ENCODE assay signal across 18 cellular contexts in genomic region chr2:109188924-109189323, GRCh38.
"Had no signal": no experiment of that assay in that cellular context is flagged by ENCODE, and none has a peak within 500 bp of the region (broad histone marks: within the 10 kb centered on the region; RNA-seq: fewer than 3 reads in every experiment).

No MANE protein-coding gene starts in this region.

- H3K9me3 Mint-ChIP-seq: endodermal cell; naive thymus-derived CD4-positive, alpha-beta T cell; stimulated activated naive B cell treated with anti-CD40 and anti-IgM and Interleukin-4, amounts not matched to agents 10 μg/mL and 1 μg/mL and 100 μg/mL, for 72 hours; stimulated activated naive CD8-positive, alpha-beta T cell treated with anti-CD3 and anti-CD28 coated beads, Interleukin-15, amount 100 ng/mL, for 72 hours had no signal

- H3K4me3 ChIP-seq: lung, skin epidermis, testis had no signal

- H3K4me3 Mint-ChIP-seq: endodermal cell; naive thymus-derived CD4-positive, alpha-beta T cell; stimulated activated naive B cell treated with anti-CD40 and anti-IgM and Interleukin-4, amounts not matched to agents 10 μg/mL and 1 μg/mL and 100 μg/mL, for 72 hours; stimulated activated naive CD8-positive, alpha-beta T cell treated with anti-CD3 and anti-CD28 coated beads, Interleukin-15, amount 100 ng/mL, for 72 hours had no signal

- H3K27me3 ChIP-seq: neutrophil, testis had no signal

- DNase-seq: effector CD4-positive, alpha-beta T cell; foreskin melanocyte; head of caudate nucleus; hippocampal formation; left ventricle myocardium superior; mesendoderm; naive thymus-derived CD4-positive, alpha-beta T cell; stimulated activated CD4-positive, alpha-beta T cell treated with anti-CD3 and anti-CD28 coated beads, Interleukin-2, amount 100 ng/mL, for 24 hours; stimulated activated CD4-positive, alpha-beta T cell treated with anti-CD3 and anti-CD28 coated beads, Interleukin-4, amount 100 ng/mL, for 4 hours; stimulated activated naive B cell treated with anti-CD40 and anti-IgM and Interleukin-4, amounts not matched to agents 10 μg/mL and 1 μg/mL and 100 μg/mL, for 72 hours; stimulated activated naive CD8-positive, alpha-beta T cell treated with anti-CD3 and anti-CD28 coated beads, Interleukin-15, amount 100 ng/mL, for 72 hours; testis; trophoblast cell had no signal

- H3K9me3 ChIP-seq: neutrophil, testis had no signal

- ATAC-seq: left ventricle myocardium superior; naive thymus-derived CD4-positive, alpha-beta T cell; sciatic nerve; stimulated activated naive B cell treated with anti-CD40 and anti-IgM and Interleukin-4, amounts not matched to agents 10 μg/mL and 1 μg/mL and 100 μg/mL, for 72 hours; stimulated activated naive CD8-positive, alpha-beta T cell treated with anti-CD3 and anti-CD28 coated beads, Interleukin-15, amount 100 ng/mL, for 72 hours had no signal

- H3K36me3 Mint-ChIP-seq: stimulated activated naive B cell treated with anti-CD40 and anti-IgM and Interleukin-4, amounts not matched to agents 10 μg/mL and 1 μg/mL and 100 μg/mL, for 72 hours had no signal

- H3K27me3 Mint-ChIP-seq: stimulated activated naive CD8-positive, alpha-beta T cell treated with anti-CD3 and anti-CD28 coated beads, Interleukin-15, amount 100 ng/mL, for 72 hours had no signal

- H3K27ac Mint-ChIP-seq: endodermal cell; stimulated activated naive B cell treated with anti-CD40 and anti-IgM and Interleukin-4, amounts not matched to agents 10 μg/mL and 1 μg/mL and 100 μg/mL, for 72 hours; stimulated activated naive CD8-positive, alpha-beta T cell treated with anti-CD3 and anti-CD28 coated beads, Interleukin-15, amount 100 ng/mL, for 72 hours had no signal

- H3K27ac ChIP-seq: neutrophil, skin epidermis, testis had no signal

- H3K36me3 ChIP-seq: neutrophil had no signal
